In the genomic region with DNA sequence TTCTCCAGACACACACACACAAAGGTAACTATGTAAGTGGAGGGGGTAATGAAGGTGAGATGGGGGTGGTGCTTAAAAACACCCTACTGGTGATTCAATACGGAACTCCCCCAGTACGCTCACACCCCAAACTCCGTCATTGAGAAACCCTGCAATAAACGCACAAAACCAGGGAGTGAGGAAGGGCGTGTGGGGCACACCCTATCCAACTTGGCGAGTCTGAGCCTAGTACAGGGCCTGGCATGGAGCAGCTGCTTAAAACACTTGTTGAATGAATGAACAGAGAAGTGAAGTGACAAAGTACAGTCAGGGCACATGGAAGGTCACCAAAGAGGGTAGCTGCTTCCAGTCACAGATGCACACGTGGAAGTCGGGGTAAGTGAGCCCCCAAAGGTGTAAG, we compare ENCODE assay signal across 23 cellular contexts.
"Had no signal": no experiment of that assay in that cellular context is flagged by ENCODE, and none has a peak within 500 bp of the region (broad histone marks: within the 10 kb centered on the region; RNA-seq: fewer than 3 reads in every experiment).

No MANE protein-coding gene starts in this region.

- H3K4me2 ChIP-seq: hepatocyte had no signal

- H3K27me3 Mint-ChIP-seq: activated CD8-positive, alpha-beta T cell treated with anti-CD3 and anti-CD28 coated beads for 36 hours; activated naive CD8-positive, alpha-beta T cell treated with anti-CD3 and anti-CD28 coated beads for 36 hours; type B pancreatic cell had no signal

- ATAC-seq: activated CD8-positive, alpha-beta T cell treated with anti-CD3 and anti-CD28 coated beads for 36 hours; gastrocnemius medialis; left cardiac atrium; naive thymus-derived CD8-positive, alpha-beta T cell; right cardiac atrium; stimulated activated naive CD8-positive, alpha-beta T cell treated with anti-CD3 and anti-CD28 coated beads, Interleukin-15, Interleukin-2, amounts not matched to agents 100 U/mL and 50 U/mL, for 24 hours had no signal

- H3K36me3 ChIP-seq: adrenal gland, brain microvascular endothelial cell, gastrocnemius medialis, thoracic aorta had no signal

- H3K9me3 Mint-ChIP-seq: activated B cell treated with CpG ODN at 0.5 μM for 24 hours; activated CD8-positive, alpha-beta T cell treated with anti-CD3 and anti-CD28 coated beads for 36 hours; activated naive CD4-positive, alpha-beta T cell treated with anti-CD3 and anti-CD28 coated beads for 36 hours; activated naive CD8-positive, alpha-beta T cell treated with anti-CD3 and anti-CD28 coated beads for 36 hours; activated T-helper 2 cell treated with anti-CD3 and anti-CD28 coated beads, Interferon-gamma antibody, Interleukin-2, Interleukin-4, amounts not matched to agents 10 μg/mL and 5 μg/mL and 100 μg/mL, durations not matched to agents 14 hours and 24 hours and 36 hours; naive thymus-derived CD8-positive, alpha-beta T cell; T-helper 2 cell treated with Interferon-gamma antibody and Interleukin-4, amounts not matched to agents 5 μg/mL and 100 μg/mL, for 36 hours; type B pancreatic cell had no signal

- DNase-seq: activated B cell treated with CpG ODN at 0.5 μM for 24 hours; activated CD4-positive, alpha-beta T cell treated with anti-CD3 and anti-CD28 coated beads, Interleukin-2, amount 50 U/mL, for 1 hour; activated CD8-positive, alpha-beta T cell treated with anti-CD3 and anti-CD28 coated beads for 36 hours; activated naive CD4-positive, alpha-beta T cell treated with anti-CD3 and anti-CD28 coated beads for 36 hours; activated naive CD8-positive, alpha-beta T cell treated with anti-CD3 and anti-CD28 coated beads for 36 hours; activated T-cell treated with anti-CD3 and anti-CD28 coated beads, Interleukin-2, amount 50 U/mL, for 48 hours; adrenal gland; brain microvascular endothelial cell; caudate nucleus; gastrocnemius medialis; left cardiac atrium; midbrain; naive thymus-derived CD8-positive, alpha-beta T cell; posterior cingulate gyrus; right cardiac atrium; stimulated activated CD4-positive, alpha-beta T cell treated with anti-CD3 and anti-CD28 coated beads, Interleukin-2, amount 100 ng/mL, for 48 hours; stimulated activated naive CD8-positive, alpha-beta T cell treated with anti-CD3 and anti-CD28 coated beads, Interleukin-15, Interleukin-2, amounts not matched to agents 100 U/mL and 50 U/mL, for 24 hours; T-helper 1 cell had no signal

- H2AFZ ChIP-seq: hepatocyte had no signal

- H3K79me2 ChIP-seq: hepatocyte had no signal

- H3K27ac Mint-ChIP-seq: activated B cell treated with CpG ODN at 0.5 μM for 24 hours; activated CD8-positive, alpha-beta T cell treated with anti-CD3 and anti-CD28 coated beads for 36 hours; activated naive CD4-positive, alpha-beta T cell treated with anti-CD3 and anti-CD28 coated beads for 36 hours; activated naive CD8-positive, alpha-beta T cell treated with anti-CD3 and anti-CD28 coated beads for 36 hours; activated T-helper 2 cell treated with anti-CD3 and anti-CD28 coated beads, Interferon-gamma antibody, Interleukin-2, Interleukin-4, amounts not matched to agents 10 μg/mL and 5 μg/mL and 100 μg/mL, durations not matched to agents 14 hours and 24 hours and 36 hours; T-helper 2 cell treated with Interferon-gamma antibody and Interleukin-4, amounts not matched to agents 5 μg/mL and 100 μg/mL, for 36 hours; type B pancreatic cell had no signal

- H3K27me3 ChIP-seq: adrenal gland, brain microvascular endothelial cell, gastrocnemius medialis, hepatocyte had no signal

- H3K4me3 ChIP-seq: adrenal gland, gastrocnemius medialis, hepatocyte, thoracic aorta had no signal

- H3K4me1 Mint-ChIP-seq: activated B cell treated with CpG ODN at 0.5 μM for 24 hours; activated naive CD8-positive, alpha-beta T cell treated with anti-CD3 and anti-CD28 coated beads for 36 hours had no signal

- H3K27ac ChIP-seq: adrenal gland, brain microvascular endothelial cell, gastrocnemius medialis, hepatocyte, thoracic aorta had no signal

- H3K4me3 Mint-ChIP-seq: activated B cell treated with CpG ODN at 0.5 μM for 24 hours; activated CD8-positive, alpha-beta T cell treated with anti-CD3 and anti-CD28 coated beads for 36 hours; activated naive CD4-positive, alpha-beta T cell treated with anti-CD3 and anti-CD28 coated beads for 36 hours; activated naive CD8-positive, alpha-beta T cell treated with anti-CD3 and anti-CD28 coated beads for 36 hours; naive thymus-derived CD8-positive, alpha-beta T cell; T-helper 2 cell treated with Interferon-gamma antibody and Interleukin-4, amounts not matched to agents 5 μg/mL and 100 μg/mL, for 36 hours; type B pancreatic cell had no signal

- H3K9me3 ChIP-seq: adrenal gland, gastrocnemius medialis, thoracic aorta had no signal

- H3K36me3 Mint-ChIP-seq: activated naive CD8-positive, alpha-beta T cell treated with anti-CD3 and anti-CD28 coated beads for 36 hours; naive thymus-derived CD8-positive, alpha-beta T cell; type B pancreatic cell had no signal
